Comparison of ENCODE assay signal across 19 cellular contexts in the genomic region with DNA sequence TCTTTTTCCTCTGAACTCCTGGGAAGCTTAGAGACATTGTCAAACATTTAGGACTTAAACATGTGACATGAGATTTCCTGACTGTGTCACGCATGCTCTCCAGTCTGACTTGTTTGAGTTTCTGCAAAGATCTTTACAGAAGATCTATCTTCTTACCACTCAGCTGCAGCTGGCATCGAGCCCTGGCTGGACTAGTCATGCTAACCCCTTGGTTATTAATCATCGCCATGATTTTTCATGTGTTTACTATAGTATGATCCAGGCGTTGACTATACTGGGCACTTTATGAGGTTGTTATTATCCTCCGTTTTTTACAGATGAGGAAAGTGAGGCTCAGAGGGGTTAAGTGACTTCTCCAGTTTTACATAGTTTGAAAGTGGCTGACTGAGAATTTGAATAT. TPM values are rescaled to one million over a fixed set of nuclear protein-coding genes. Genes with fewer than 3 reads are reported as not detected.
A peak's percentile ranks its signal among the peaks of the same experiment; 100 is the strongest.
DNase-seq lines count a peak whose midpoint lies in the region; ATAC-seq, FAIRE-seq and TF ChIP-seq lines count a peak whose summit lies in the region.
"Had no signal": no experiment of that assay in that cellular context is flagged by ENCODE, and none has a peak within 500 bp of the region (broad histone marks: within the 10 kb centered on the region; RNA-seq: fewer than 3 reads in every experiment).

No MANE protein-coding gene starts in this region.

- H3K4me1 Mint-ChIP-seq in nephron progenitor cell = peaks cover 21% of the 10 kb centered on the region
- peaks cover 36% of the 10 kb centered on the region for H3K4me1 Mint-ChIP-seq in endothelial cell (ENCODE audit: unreplicated experiment)
- H3K4me1 Mint-ChIP-seq: immature natural killer cell had no signal

- no peaks in the 10 kb centered on the region for H3K9me1 ChIP-seq in K562 (ENCODE audit: control insufficient read depth, insufficient read depth, low read length)

- DNase-seq in HepG2 (ENCODE audit: low spot score) (no peak), right lobe of liver (no peak), K562 (ENCODE audit: extremely low read depth in 1 of 4, low spot score in 3 of 4) (no peak), glomerular visceral epithelial cell (ENCODE audit: extremely low spot score) (peak; percentile 78), ureter (ENCODE audit: low spot score) (peak; percentile 64), nephron progenitor cell (no peak), endothelial cell (ENCODE audit: low spot score) (no peak), SW480 (ENCODE audit: low spot score) (no peak)
- DNase-seq: activated B cell treated with CpG ODN at 0.5 μM for 24 hours; activated T-cell treated with anti-CD3 and anti-CD28 coated beads, Interleukin-2, amount 50 U/mL, for 1 hour; DMS79 treated with DMSO at 0.1 percent for 48 hours; immature natural killer cell; naive B cell; NCI-H226; sigmoid colon; upper lobe of right lung had no signal

- H3K27ac Mint-ChIP-seq in nephron progenitor cell (no peak overlapping the region), endothelial cell (ENCODE audit: unreplicated experiment) (no peak overlapping the region)
- H3K27ac Mint-ChIP-seq: activated B cell treated with CpG ODN at 0.5 μM for 24 hours had no signal

- H3K27me3 ChIP-seq in HepG2 (ENCODE audit: control insufficient read depth in 1 of 2, insufficient read depth in 2 of 2, low read length in 2 of 2) (no peaks in the 10 kb centered on the region), right lobe of liver (no peaks in the 10 kb centered on the region), K562 (ENCODE audit: control insufficient read depth in 2 of 2, insufficient read depth in 2 of 2, low read length in 2 of 2) (no peaks in the 10 kb centered on the region; a peak in 1 of 5 replicates)
- H3K27me3 ChIP-seq: esophagus muscularis mucosa, sigmoid colon, upper lobe of right lung had no signal

- H3K4me3 Mint-ChIP-seq in nephron progenitor cell = no peak overlapping the region
- no peak overlapping the region for H3K4me3 Mint-ChIP-seq in endothelial cell (ENCODE audit: unreplicated experiment)
- H3K4me3 Mint-ChIP-seq: activated B cell treated with CpG ODN at 0.5 μM for 24 hours, brain, immature natural killer cell had no signal

- no peak for TF ChIP-seq RAD21 in HepG2 (CRISPR knock-in tag; IDR thresholded peaks at IDR 0.05)
- TF ChIP-seq RAD21 in K562 (CRISPR knock-in tag; conservative IDR thresholded peaks at IDR 0.05 in 1 of 2, IDR thresholded peaks at IDR 0.05 in 1 of 2) = no peak

- H3K9ac ChIP-seq in HepG2 (ENCODE audit: insufficient read depth, low read depth, low read length) (0 out of 2 replicates have a peak overlapping the region, but pooled peaks have one; percentile 41), K562 (ENCODE audit: insufficient read depth in 1 of 2, low read depth in 2 of 2, low read length in 2 of 2) (no peak overlapping the region)

- BruUV-seq in HepG2 (replicated peaks; lab: Mats Ljungman, UMichigan) (no TSS peak), K562 (replicated peaks; lab: Mats Ljungman, UMichigan) (no TSS peak)

- no peak for TF ChIP-seq EP300 in HepG2 (IDR thresholded peaks at IDR 0.05; ENCODE audit: low read depth in 2 of 2, low read length in 2 of 2)
- no peak for TF ChIP-seq EP300 in HepG2 (CRISPR knock-in tag; IDR thresholded peaks at IDR 0.05; ENCODE audit: borderline replicate concordance)
- no peak for TF ChIP-seq EP300 in K562 (IDR thresholded peaks at IDR 0.05; ENCODE audit: low read length)

- no peak overlapping the region for H2AFZ ChIP-seq in HepG2 (ENCODE audit: low read length)
- H2AFZ ChIP-seq in K562 (ENCODE audit: low read depth, low read length) = 0 out of 2 replicates have a peak overlapping the region, but pooled peaks have one; percentile 2

- no peak for ATAC-seq in HepG2
- no peak for ATAC-seq in right lobe of liver
- no peak for ATAC-seq in K562
- ATAC-seq: upper lobe of right lung had no signal

- 89% methylated on average over 5 of the region's 5 CpGs for WGBS in HepG2 (ENCODE audit: low lambda C conversion rate)
- 85% methylated on average over 5 of the region's 5 CpGs for WGBS in right lobe of liver (ENCODE audit: insufficient coverage, low coverage, low lambda C conversion rate, missing lambda C conversion rate)
- WGBS in K562 (ENCODE audit: insufficient coverage, low coverage, missing lambda C conversion rate) = 45% methylated on average over 5 of the region's 5 CpGs

- CTCF ChIA-PET in HepG2 (lab: Yijun Ruan, JAX; ENCODE audit: low intra/inter-chr PET ratio, low total read pairs) (no interaction called here), K562 (lab: Yijun Ruan, JAX; ENCODE audit: low intra/inter-chr PET ratio) (no interaction called here)

- H3K27ac ChIP-seq in HepG2 (ENCODE audit: extremely low read length, insufficient read depth, low read length) (peak overlapping the region; percentile 43), right lobe of liver (no peak overlapping the region), K562 (ENCODE audit: extremely low read depth, low read depth, low read length) (no peak overlapping the region)
- H3K27ac ChIP-seq: esophagus muscularis mucosa, sigmoid colon, upper lobe of right lung had no signal

- no peak overlapping the region for H3K4me2 ChIP-seq in HepG2 (ENCODE audit: low read depth, low read length)
- no peak overlapping the region for H3K4me2 ChIP-seq in K562 (ENCODE audit: insufficient read depth, low read length)

- no peak for FAIRE-seq in HepG2 (lab: Jason Lieb, UNC)
- no peak for FAIRE-seq in K562 (lab: Jason Lieb, UNC)
- FAIRE-seq: GM18507 had no signal

- POLR2A ChIA-PET in HepG2 (lab: Yijun Ruan, JAX) (interaction anchor here (0.7 to 3.8 kb wide), 12 partner anchors 9 to 96 kb away, joined by 3 to 61 read pairs (median 8); partner anchors contain the start of gene IRF2BP2), K562 (lab: Yijun Ruan, JAX) (interaction anchor here (9.9 kb wide), 1 partner anchor 15 kb away, joined by 59 read pairs; no protein-coding TSS in a partner anchor)

- TF ChIP-seq CTCF in HepG2 (CRISPR knock-in tag; IDR thresholded peaks at IDR 0.05) (no peak), right lobe of liver (IDR thresholded peaks at IDR 0.05) (no peak), K562 (IDR thresholded peaks at IDR 0.05 in 2 of 3, conservative IDR thresholded peaks at IDR 0.05 in 1 of 3; ENCODE audit: insufficient read depth in 2 of 3, low read depth in 1 of 3, low read length in 3 of 3) (no peak), nephron progenitor cell (IDR thresholded peaks at IDR 0.05) (no peak), endothelial cell (IDR thresholded peaks at IDR 0.05; ENCODE audit: unreplicated experiment) (no peak)

- in situ Hi-C loops in HepG2 (cut with HindIII; ENCODE audit: extremely low pct_ligation_motif_present, low pct_unique_long_range_greater_than_20kb) = no loop called here
- in situ Hi-C loops in K562 (cut with MboI) = no loop called here

- H4K20me1 ChIP-seq in HepG2 (ENCODE audit: insufficient read depth, low read length) (no peaks in the 10 kb centered on the region), K562 (replicated peaks; ENCODE audit: control insufficient read depth, insufficient read depth, low read length) (no peaks in the 10 kb centered on the region)

- no peaks in the 10 kb centered on the region for H3K9me3 Mint-ChIP-seq in nephron progenitor cell
- no peaks in the 10 kb centered on the region for H3K9me3 Mint-ChIP-seq in endothelial cell (ENCODE audit: unreplicated experiment)
- H3K9me3 Mint-ChIP-seq: activated B cell treated with CpG ODN at 0.5 μM for 24 hours, immature natural killer cell, naive B cell had no signal

- H3K27me3 Mint-ChIP-seq in nephron progenitor cell (ENCODE audit: low read depth, poor library complexity) (peaks cover 5% of the 10 kb centered on the region), endothelial cell (ENCODE audit: unreplicated experiment) (peaks cover 2% of the 10 kb centered on the region)
- H3K27me3 Mint-ChIP-seq: activated B cell treated with CpG ODN at 0.5 μM for 24 hours, naive B cell had no signal

- no peaks in the 10 kb centered on the region for H3K9me3 ChIP-seq in HepG2 (ENCODE audit: low read length)
- no peaks in the 10 kb centered on the region for H3K9me3 ChIP-seq in right lobe of liver
- no peaks in the 10 kb centered on the region for H3K9me3 ChIP-seq in K562 (replicated peaks; ENCODE audit: control insufficient read depth, insufficient read depth, low read depth, low read length)
- H3K9me3 ChIP-seq: esophagus muscularis mucosa, sigmoid colon, upper lobe of right lung had no signal

- H3K4me3 ChIP-seq in HepG2 (replicated peaks in 1 of 3; ENCODE audit: insufficient read depth in 1 of 3, low read depth in 2 of 3, low read length in 3 of 3) (no peak overlapping the region), right lobe of liver (no peak overlapping the region), K562 (no peak overlapping the region)
- H3K4me3 ChIP-seq: esophagus muscularis mucosa, sigmoid colon, upper lobe of right lung had no signal

- no peak for TF ChIP-seq POLR2A in HepG2 (IDR thresholded peaks at IDR 0.05; ENCODE audit: insufficient read depth in 1 of 2, low read depth in 2 of 2, low read length in 2 of 2)
- no peak for TF ChIP-seq POLR2A in right lobe of liver (IDR thresholded peaks at IDR 0.05)
- TF ChIP-seq POLR2A in K562 (conservative IDR thresholded peaks at IDR 0.05) = no peak

- H3K79me2 ChIP-seq in HepG2 (ENCODE audit: insufficient read depth, low read length) (no peaks in the 10 kb centered on the region), K562 (ENCODE audit: control insufficient read depth, insufficient read depth, low read length) (no peaks in the 10 kb centered on the region)

- H3K36me3 Mint-ChIP-seq in nephron progenitor cell (ENCODE audit: low read depth) (no peaks in the 10 kb centered on the region), endothelial cell (ENCODE audit: low read depth, unreplicated experiment) (no peaks in the 10 kb centered on the region)
- H3K36me3 Mint-ChIP-seq: brain, immature natural killer cell, naive B cell had no signal

- intact Hi-C loops in HepG2 (cut with micrococcal nuclease; ENCODE audit: unreplicated experiment) (no loop called here), right lobe of liver (cut with DNase I) (no loop called here), K562 (cut with micrococcal nuclease) (no loop called here)

- H3K36me3 ChIP-seq in HepG2 (replicated peaks in 1 of 2; ENCODE audit: control insufficient read depth in 1 of 2, insufficient read depth in 2 of 2, low read length in 2 of 2) (no peaks in the 10 kb centered on the region), right lobe of liver (no peaks in the 10 kb centered on the region), K562 (ENCODE audit: control insufficient read depth, insufficient read depth, low read length) (no peaks in the 10 kb centered on the region)
- H3K36me3 ChIP-seq: esophagus muscularis mucosa, sigmoid colon, upper lobe of right lung had no signal

- H3K4me1 ChIP-seq in HepG2 (ENCODE audit: insufficient read depth, low read length) = peaks cover 96% of the 10 kb centered on the region
- H3K4me1 ChIP-seq in right lobe of liver = peaks cover 0 to 14% (median 1%) of the 10 kb centered on the region in 4 donors
- peaks cover 0 to 11% of the 10 kb centered on the region in 2 experiments; a peak in 2 of 5 replicates for H3K4me1 ChIP-seq in K562 (replicated peaks in 1 of 2; ENCODE audit: control insufficient read depth in 2 of 2, insufficient read depth in 2 of 2, low read length in 2 of 2)

RNA-seq across cellular contexts. Expression of gene IRF2BP2, which starts 18.1 kb away (rescaled TPM):
- total RNA-seq in HepG2 (2016; rRNA removed; fragmentation: Illumina TruSeq; extraction: Trizol) = 127 and 147 TPM in 2 replicates
- total RNA-seq in HepG2 (2016; cell fraction: cytosol; rRNA removed; fragmentation: Illumina TruSeq; extraction: Trizol; ENCODE audit: low read depth) = 25.1 and 26.8 TPM in 2 replicates
- 104 and 154 TPM in 2 replicates for total RNA-seq in HepG2 (2016; cell fraction: insoluble cytoplasmic fraction; rRNA removed; fragmentation: Illumina TruSeq; extraction: Trizol)
- total RNA-seq in HepG2 (2016; cell fraction: membrane; rRNA removed; fragmentation: Illumina TruSeq; extraction: Trizol) = 85.2 and 85.5 TPM in 2 replicates
- 132 and 141 TPM in 2 replicates for total RNA-seq in HepG2 (2016; cell fraction: nucleus; rRNA removed; fragmentation: Illumina TruSeq; extraction: Trizol)
- 140 and 180 TPM in 2 replicates for polyA plus RNA-seq in HepG2 (2011; rRNA removed)
- polyA plus RNA-seq in HepG2 (2011; cell fraction: cytosol; rRNA removed) = 82.1 and 111 TPM in 2 replicates
- polyA plus RNA-seq in HepG2 (2011; cell fraction: nucleus; rRNA removed) = 491 and 557 TPM in 2 replicates
- 136 and 153 TPM in 2 replicates for polyA plus RNA-seq in HepG2 (2012)
- 22.4 and 23.1 TPM in 2 replicates for polyA plus RNA-seq in HepG2 (2016; cell fraction: cytosol; fragmentation: Illumina TruSeq; extraction: Trizol; ENCODE audit: low read depth)
- 127 and 168 TPM in 2 replicates for polyA plus RNA-seq in HepG2 (2016; cell fraction: insoluble cytoplasmic fraction; fragmentation: Illumina TruSeq; extraction: Trizol; ENCODE audit: low read depth)
- 58.5 and 65.6 TPM in 2 replicates for polyA plus RNA-seq in HepG2 (2016; cell fraction: membrane; fragmentation: Illumina TruSeq; extraction: Trizol; ENCODE audit: low read depth)
- 293 and 322 TPM in 2 replicates for polyA plus RNA-seq in HepG2 (2016; cell fraction: nucleus; fragmentation: Illumina TruSeq; extraction: Trizol; ENCODE audit: insufficient read depth, low read depth)
- polyA minus RNA-seq in HepG2 (2011; rRNA and poly(A)+ RNA removed; ENCODE audit: low replicate concordance) = 43.4 and 196 TPM in 2 replicates
- 155 and 170 TPM in 2 replicates for polyA minus RNA-seq in HepG2 (2011; cell fraction: cytosol; rRNA and poly(A)+ RNA removed)
- polyA minus RNA-seq in HepG2 (2011; cell fraction: nucleus; rRNA and poly(A)+ RNA removed) = 115 and 118 TPM in 2 replicates
- 10 to 100 TPM; 35.3 to 93.2 (median 56.8) TPM for total RNA-seq in right lobe of liver
- 23.6 and 29.2 TPM in 2 replicates for total RNA-seq in K562 (2011; cell fraction: chromatin; rRNA removed; ENCODE audit: low replicate concordance)
- 17.0 and 26.0 TPM in 2 replicates for total RNA-seq in K562 (2011; cell fraction: nucleolus; rRNA removed)
- 17.2 and 26.8 TPM in 2 replicates for total RNA-seq in K562 (2011; cell fraction: nucleoplasm; rRNA removed)
- 24.4 and 38.8 TPM in 2 replicates for total RNA-seq in K562 (2014; rRNA removed)
- 18.4 and 22.1 TPM in 2 replicates for total RNA-seq in K562 (2014; rRNA removed; fragmentation: Illumina TruSeq; extraction: Trizol)
- 35.3 and 39.1 TPM in 2 replicates for total RNA-seq in K562 (2015; rRNA removed; fragmentation: Illumina TruSeq; extraction: Trizol)
- 68.4 and 68.6 TPM in 2 replicates for total RNA-seq in K562 (2021)
- polyA plus RNA-seq in K562 (2011; rRNA removed) = 7.7 and 18.0 TPM in 2 replicates
- 12.4 and 22.0 TPM in 2 replicates for polyA plus RNA-seq in K562 (2011; cell fraction: cytosol; rRNA removed)
- 73.6 and 97.0 TPM in 2 replicates for polyA plus RNA-seq in K562 (2011; cell fraction: nucleus; rRNA removed)
- polyA plus RNA-seq in K562 (2012) = 38.3 and 116 TPM in 2 replicates
- polyA plus RNA-seq in K562 (2014; fragmentation: Illumina TruSeq; extraction: Trizol) = 47.0 and 60.0 TPM in 2 replicates
- polyA plus RNA-seq in K562 (2014; fragmentation: Nextera tagmentation; extraction: Ambion mirVana) = 10 to 100 TPM; 11.4 to 18.2 TPM
- 19.0 and 30.4 TPM in 2 replicates for polyA plus RNA-seq in K562 (2014; rRNA removed)
- 10.8 and 16.9 TPM in 2 replicates for polyA minus RNA-seq in K562 (2011; rRNA and poly(A)+ RNA removed)
- polyA minus RNA-seq in K562 (2011; cell fraction: cytosol; rRNA and poly(A)+ RNA removed) = 43.5 and 61.6 TPM in 2 replicates
- polyA minus RNA-seq in K562 (2011; cell fraction: nucleus; rRNA and poly(A)+ RNA removed) = 22.5 and 41.3 TPM in 2 replicates
- total RNA-seq in ureter = 118 TPM
- 158 TPM for total RNA-seq in endothelial cell (ENCODE audit: unreplicated experiment)

Comparison
In these comparisons a context has a peak if more than half of its experiments do, and no peak if none do; other contexts are left out.
1. DNase-seq: peak in glomerular visceral epithelial cell (single experiment) and ureter (single experiment); none in HepG2 (single experiment), right lobe of liver (0 of 3), K562 (0 of 4), nephron progenitor cell (single experiment), endothelial cell (single experiment) and SW480 (single experiment).
2. Of the 241 proteins assayed by ChIP-seq in both HepG2 and K562: peak only in HepG2: none; only in K562: FOSL1 and MEIS2; in both: none; in neither: 238; mixed calls (peak in some experiments, not most) for 1.